In the genomic region with DNA sequence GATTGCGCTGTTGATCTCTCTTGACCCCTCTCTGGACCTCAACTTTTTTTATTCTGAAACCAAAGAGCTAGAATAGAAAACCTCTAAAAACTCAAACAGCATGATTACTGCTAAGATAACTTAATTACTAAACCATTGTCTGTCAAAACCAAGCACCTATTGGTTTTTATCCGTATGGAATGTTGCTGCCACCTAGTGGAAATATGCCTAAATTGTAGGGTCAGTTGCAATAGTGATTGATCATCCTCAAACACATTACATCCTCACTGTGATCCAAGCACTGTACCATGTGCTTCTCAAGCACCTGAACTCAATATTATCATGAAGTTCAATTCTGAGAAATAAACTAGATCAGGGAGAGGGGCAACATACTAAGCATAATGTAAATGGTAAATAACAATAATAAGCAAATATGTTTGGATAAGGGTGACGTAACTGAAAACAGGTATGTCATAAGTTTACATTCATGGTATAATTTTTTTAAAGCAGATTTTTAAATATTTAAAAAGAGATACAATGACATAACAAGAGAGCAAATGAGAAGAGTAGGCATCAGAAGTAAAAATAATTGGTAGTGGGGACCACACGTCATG, we compare ENCODE assay signal across 9 cellular contexts. TPM values are rescaled to one million over a fixed set of nuclear protein-coding genes. Genes with fewer than 3 reads are reported as not detected.
DNase-seq lines count a peak whose midpoint lies in the region; FAIRE-seq and TF ChIP-seq lines count a peak whose summit lies in the region.
"Had no signal": no experiment of that assay in that cellular context is flagged by ENCODE, and none has a peak within 500 bp of the region (broad histone marks: within the 10 kb centered on the region; RNA-seq: fewer than 3 reads in every experiment).

No MANE protein-coding gene starts in this region.

- peaks cover 23% of the 10 kb centered on the region for H3K27me3 Mint-ChIP-seq in osteocyte (ENCODE audit: unreplicated experiment)

- intact Hi-C loops in endothelial cell of umbilical vein (cut with micrococcal nuclease), result loop anchor here (1.0 to 10.0 kb wide), 3 partner anchors 82 to 259 kb away; a partner anchor contains a TSS

- dilution Hi-C loops in endothelial cell of umbilical vein (cut with MboI; ENCODE audit: extremely low pct_ligation_motif_present, low sequenced_read_pairs), result no loop called here

- H3K9ac ChIP-seq in MM.1S (ENCODE audit: low read length) (no peak overlapping the region), SU-DHL-6 (ENCODE audit: low read length) (no peak overlapping the region), endothelial cell of umbilical vein (replicated peaks; ENCODE audit: extremely low read depth, insufficient read depth, low read length) (no peak overlapping the region)

- no peak overlapping the region for H3K4me3 Mint-ChIP-seq in osteocyte (ENCODE audit: unreplicated experiment)
- H3K4me3 Mint-ChIP-seq: IgD-negative memory B cell had no signal

- no peak for TF ChIP-seq POLR2A in endothelial cell of umbilical vein (IDR thresholded peaks at IDR 0.05; ENCODE audit: low read depth, low read length)

- no peaks in the 10 kb centered on the region for H3K27me3 ChIP-seq in MM.1S (replicated peaks; ENCODE audit: insufficient read depth, low read length)
- H3K27me3 ChIP-seq in SU-DHL-6 (ENCODE audit: low read length), result no peaks in the 10 kb centered on the region
- peaks cover 0 to 5% of the 10 kb centered on the region in 2 experiments for H3K27me3 ChIP-seq in endothelial cell of umbilical vein (ENCODE audit: control insufficient read depth in 2 of 2, insufficient read depth in 2 of 2, low read length in 2 of 2)

- TF ChIP-seq CTCF in MM.1S (IDR thresholded peaks at IDR 0.05; ENCODE audit: low read length) (peak; percentile 86), SU-DHL-6 (IDR thresholded peaks at IDR 0.05; ENCODE audit: insufficient read depth, low read length, poor library complexity, severe bottlenecking) (peak; percentile 58), endothelial cell of umbilical vein (IDR thresholded peaks at IDR 0.05; ENCODE audit: extremely low read depth in 1 of 2, insufficient read depth in 1 of 2, low read depth in 1 of 2, low read length in 2 of 2) (peak; percentile 60 to 66), osteocyte (IDR thresholded peaks at IDR 0.05) (peak; percentile 67)

- H3K79me2 ChIP-seq in MM.1S (ENCODE audit: low read length) (no peaks in the 10 kb centered on the region), SU-DHL-6 (ENCODE audit: insufficient read depth, low read length) (no peaks in the 10 kb centered on the region), endothelial cell of umbilical vein (ENCODE audit: control insufficient read depth, insufficient read depth, low read length) (no peaks in the 10 kb centered on the region)

- no peaks in the 10 kb centered on the region for H3F3A ChIP-seq in MM.1S (ENCODE audit: insufficient read depth, low read length)
- H3F3A ChIP-seq in SU-DHL-6 (ENCODE audit: insufficient read depth), result no peaks in the 10 kb centered on the region

- peak; percentile 3 to 35 (median 22) for DNase-seq in stimulated activated CD4-positive, alpha-beta T cell treated with anti-CD3 and anti-CD28 coated beads, Interleukin-1b, Interleukin-23, amount 100 ng/mL, for 24 hours (ENCODE audit: low read depth in 4 of 4, low spot score in 1 of 4)
- DNase-seq in stimulated activated CD4-positive, alpha-beta T cell treated with anti-CD3 and anti-CD28 coated beads, Interleukin-4, amount 100 ng/mL, for 1 hour, result no peak
- peak; percentile 14 for DNase-seq in H4 (ENCODE audit: low spot score)
- DNase-seq in MM.1S, result peak; percentile 76
- peak; percentile 54 for DNase-seq in endothelial cell of umbilical vein (ENCODE audit: low read depth, low spot score)
- no peak for DNase-seq in osteocyte (ENCODE audit: extremely low spot score, unreplicated experiment)
- no peak for DNase-seq in effector CD8-positive, alpha-beta T cell (lab: John Stamatoyannopoulos, UW)

- no peak overlapping the region for H3K27ac Mint-ChIP-seq in osteocyte (ENCODE audit: unreplicated experiment)
- H3K27ac Mint-ChIP-seq: IgD-negative memory B cell had no signal

- no peaks in the 10 kb centered on the region for H3K4me1 Mint-ChIP-seq in osteocyte (ENCODE audit: unreplicated experiment)
- H3K4me1 Mint-ChIP-seq: IgD-negative memory B cell had no signal

- POLR2A ChIA-PET in endothelial cell of umbilical vein (lab: Charles Lee), result no interaction called here

- CTCF ChIA-PET in endothelial cell of umbilical vein (lab: Charles Lee), result interaction anchor here (0.6 to 1.7 kb wide), 4 partner anchors 9 to 272 kb away, joined by 3 to 17 read pairs (median 4); a partner anchor contains a TSS

- H3K36me3 ChIP-seq in MM.1S (replicated peaks; ENCODE audit: insufficient read depth, low read length) (no peaks in the 10 kb centered on the region), SU-DHL-6 (ENCODE audit: low read length) (no peaks in the 10 kb centered on the region), endothelial cell of umbilical vein (ENCODE audit: control insufficient read depth in 2 of 2, extremely low read depth in 1 of 2, insufficient read depth in 2 of 2, low read length in 2 of 2) (no peaks in the 10 kb centered on the region)

- no peak overlapping the region for H3K4me3 ChIP-seq in MM.1S (ENCODE audit: low read length)
- no peak overlapping the region for H3K4me3 ChIP-seq in SU-DHL-6 (ENCODE audit: insufficient read depth, low read length, poor library complexity, severe bottlenecking)
- no peak overlapping the region for H3K4me3 ChIP-seq in endothelial cell of umbilical vein (replicated peaks in 1 of 3; ENCODE audit: insufficient read depth in 1 of 3, low read depth in 1 of 3, low read length in 3 of 3)

- H3K27ac ChIP-seq in MM.1S (ENCODE audit: low read length), result no peak overlapping the region
- no peak overlapping the region for H3K27ac ChIP-seq in SU-DHL-6 (ENCODE audit: low read depth, low read length)
- no peak overlapping the region for H3K27ac ChIP-seq in endothelial cell of umbilical vein (ENCODE audit: insufficient read depth, low read depth, low read length)

- no TSS peak for BruUV-seq in endothelial cell of umbilical vein (replicated peaks; lab: Mats Ljungman, UMichigan)

- H3K9me3 ChIP-seq in MM.1S (replicated peaks; ENCODE audit: insufficient read depth, low read length) (no peaks in the 10 kb centered on the region), SU-DHL-6 (ENCODE audit: insufficient read depth, low read length) (no peaks in the 10 kb centered on the region), endothelial cell of umbilical vein (replicated peaks; ENCODE audit: control insufficient read depth, insufficient read depth, low read length) (no peaks in the 10 kb centered on the region)

- H3K4me2 ChIP-seq in MM.1S (ENCODE audit: low read depth, low read length) (no peak overlapping the region), SU-DHL-6 (ENCODE audit: low read depth, low read length, poor library complexity, severe bottlenecking) (no peak overlapping the region), endothelial cell of umbilical vein (ENCODE audit: insufficient read depth, low read length) (no peak overlapping the region)

- H2AFZ ChIP-seq in MM.1S (ENCODE audit: low read length) (no peak overlapping the region), SU-DHL-6 (ENCODE audit: low read depth, low read length, severe bottlenecking) (no peak overlapping the region), endothelial cell of umbilical vein (ENCODE audit: low read depth, low read length) (no peak overlapping the region)

- H3K4me1 ChIP-seq in MM.1S (ENCODE audit: low read length) (no peaks in the 10 kb centered on the region), endothelial cell of umbilical vein (ENCODE audit: control insufficient read depth, extremely low read depth, insufficient read depth, low read length) (no peaks in the 10 kb centered on the region)

- H3K9me1 ChIP-seq in endothelial cell of umbilical vein (replicated peaks; ENCODE audit: control insufficient read depth, extremely low read depth, insufficient read depth, low read length), result no peaks in the 10 kb centered on the region

- no peaks in the 10 kb centered on the region for H3K36me3 Mint-ChIP-seq in osteocyte (ENCODE audit: unreplicated experiment)
- H3K36me3 Mint-ChIP-seq: IgD-negative memory B cell had no signal

- no peak for FAIRE-seq in endothelial cell of umbilical vein (lab: Jason Lieb, UNC)

- H4K20me1 ChIP-seq in MM.1S (ENCODE audit: insufficient read depth, low read length) (no peaks in the 10 kb centered on the region), SU-DHL-6 (ENCODE audit: low read depth, low read length) (no peaks in the 10 kb centered on the region), endothelial cell of umbilical vein (replicated peaks; ENCODE audit: control insufficient read depth, extremely low read depth, insufficient read depth, low read length) (no peaks in the 10 kb centered on the region)

- H3K9me2 ChIP-seq in MM.1S (replicated peaks; ENCODE audit: insufficient read depth, low read length), result no peaks in the 10 kb centered on the region
- H3K9me2 ChIP-seq in SU-DHL-6 (replicated peaks; ENCODE audit: insufficient read depth, low read length), result no peaks in the 10 kb centered on the region

- H3K9me3 Mint-ChIP-seq in osteocyte (ENCODE audit: unreplicated experiment), result no peaks in the 10 kb centered on the region
- H3K9me3 Mint-ChIP-seq: IgD-negative memory B cell had no signal

RNA-seq across cellular contexts. Expression of a gene that starts 3.8 kb away (rescaled TPM):
- total RNA-seq in H4 (2014; rRNA removed; shearing (Covaris generic)), result not detected in 2 replicates
- not detected in 2 replicates for total RNA-seq in endothelial cell of umbilical vein
- polyA plus RNA-seq in endothelial cell of umbilical vein, result not detected in 2 replicates
- not detected in 2 replicates for polyA plus RNA-seq in endothelial cell of umbilical vein (2011; cell fraction: cytosol; rRNA removed)
- polyA plus RNA-seq in endothelial cell of umbilical vein (2011; cell fraction: nucleus; rRNA removed), result not detected in 2 replicates
- polyA plus RNA-seq in endothelial cell of umbilical vein (2012), result not detected in 2 replicates
- not detected in 2 replicates for polyA minus RNA-seq in endothelial cell of umbilical vein
- polyA minus RNA-seq in endothelial cell of umbilical vein (2011; cell fraction: cytosol; rRNA and poly(A)+ RNA removed), result not detected
- not detected in 2 replicates for polyA minus RNA-seq in endothelial cell of umbilical vein (2011; cell fraction: nucleus; rRNA and poly(A)+ RNA removed)
- total RNA-seq in osteocyte, result not detected in 2 replicates
- polyA plus RNA-seq: IgD-negative memory B cell had no signal

RNA-seq across cellular contexts. Expression of a gene that starts 6.2 kb away (rescaled TPM):
- not detected in 2 replicates for total RNA-seq in H4 (2014; rRNA removed; shearing (Covaris generic))
- total RNA-seq in endothelial cell of umbilical vein (not detected in 2 replicates), osteocyte (not detected in 2 replicates)
- polyA plus RNA-seq in endothelial cell of umbilical vein, result not detected in 2 replicates
- polyA plus RNA-seq in endothelial cell of umbilical vein (2011; cell fraction: cytosol; rRNA removed), result not detected in 2 replicates
- not detected in 2 replicates for polyA plus RNA-seq in endothelial cell of umbilical vein (2011; cell fraction: nucleus; rRNA removed)
- polyA plus RNA-seq in endothelial cell of umbilical vein (2012), result not detected in 2 replicates
- not detected in 2 replicates for polyA minus RNA-seq in endothelial cell of umbilical vein
- not detected for polyA minus RNA-seq in endothelial cell of umbilical vein (2011; cell fraction: cytosol; rRNA and poly(A)+ RNA removed)
- polyA minus RNA-seq in endothelial cell of umbilical vein (2011; cell fraction: nucleus; rRNA and poly(A)+ RNA removed), result not detected in 2 replicates
- polyA plus RNA-seq: IgD-negative memory B cell had no signal

RNA-seq across cellular contexts. Expression of a gene that starts 26.7 kb away (rescaled TPM):
- not detected in 2 replicates for total RNA-seq in H4 (2014; rRNA removed; shearing (Covaris generic))
- total RNA-seq in endothelial cell of umbilical vein (not detected in 2 replicates), osteocyte (not detected in 2 replicates)
- not detected in 2 replicates for polyA plus RNA-seq in endothelial cell of umbilical vein
- not detected in 2 replicates for polyA plus RNA-seq in endothelial cell of umbilical vein (2011; cell fraction: cytosol; rRNA removed)
- polyA plus RNA-seq in endothelial cell of umbilical vein (2011; cell fraction: nucleus; rRNA removed), result not detected in 2 replicates
- not detected in 2 replicates for polyA plus RNA-seq in endothelial cell of umbilical vein (2012)
- polyA minus RNA-seq in endothelial cell of umbilical vein, result not detected in 2 replicates
- not detected for polyA minus RNA-seq in endothelial cell of umbilical vein (2011; cell fraction: cytosol; rRNA and poly(A)+ RNA removed)
- not detected in 2 replicates for polyA minus RNA-seq in endothelial cell of umbilical vein (2011; cell fraction: nucleus; rRNA and poly(A)+ RNA removed)
- polyA plus RNA-seq: IgD-negative memory B cell had no signal

RNA-seq across cellular contexts. Expression of a gene that starts 43.1 kb away (rescaled TPM):
- total RNA-seq in H4 (2014; rRNA removed; shearing (Covaris generic)), result not detected in 2 replicates
- total RNA-seq in endothelial cell of umbilical vein (not detected in 2 replicates), osteocyte (not detected in 2 replicates)
- not detected in 2 replicates for polyA plus RNA-seq in endothelial cell of umbilical vein
- polyA plus RNA-seq in endothelial cell of umbilical vein (2011; cell fraction: cytosol; rRNA removed), result not detected in 2 replicates
- not detected in 2 replicates for polyA plus RNA-seq in endothelial cell of umbilical vein (2011; cell fraction: nucleus; rRNA removed)
- polyA plus RNA-seq in endothelial cell of umbilical vein (2012), result not detected in 2 replicates
- polyA minus RNA-seq in endothelial cell of umbilical vein, result not detected in 2 replicates
- not detected for polyA minus RNA-seq in endothelial cell of umbilical vein (2011; cell fraction: cytosol; rRNA and poly(A)+ RNA removed)
- polyA minus RNA-seq in endothelial cell of umbilical vein (2011; cell fraction: nucleus; rRNA and poly(A)+ RNA removed), result not detected in 2 replicates
- polyA plus RNA-seq: IgD-negative memory B cell had no signal

Comparison
In these comparisons a context has a peak if more than half of its experiments do, and no peak if none do; other contexts are left out.
1. DNase-seq: peak in stimulated activated CD4-positive, alpha-beta T cell treated with anti-CD3 and anti-CD28 coated beads, Interleukin-1b, Interleukin-23, amount 100 ng/mL, for 24 hours (4 of 4), H4 (single experiment), MM.1S (single experiment) and endothelial cell of umbilical vein (single experiment); none in stimulated activated CD4-positive, alpha-beta T cell treated with anti-CD3 and anti-CD28 coated beads, Interleukin-4, amount 100 ng/mL, for 1 hour (single experiment), osteocyte (single experiment) and effector CD8-positive, alpha-beta T cell (single experiment).
2. Peak in every context shown above with its lines, with median percentiles within 50 percentile points of each other: CTCF ChIP-seq.